Comparison of ENCODE assay signal across 12 cellular contexts in genomic region chr1:225460021-225460736, GRCh38. TPM values are rescaled to one million over a fixed set of nuclear protein-coding genes. Genes with fewer than 3 reads are reported as not detected.
A peak's percentile ranks its signal among the peaks of the same experiment; 100 is the strongest.
DNase-seq lines count a peak whose midpoint lies in the region; ATAC-seq and TF ChIP-seq lines count a peak whose summit lies in the region.
"Had no signal": no experiment of that assay in that cellular context is flagged by ENCODE, and none has a peak within 500 bp of the region (broad histone marks: within the 10 kb centered on the region; RNA-seq: fewer than 3 reads in every experiment).

No MANE protein-coding gene starts in this region.

- no TSS peak for BruUV-seq in MCF 10A (replicated peaks; lab: Mats Ljungman, UMichigan)

- H3K4me3 ChIP-seq in Loucy (ENCODE audit: low read length, poor library complexity, severe bottlenecking) (no peak overlapping the region), brain microvascular endothelial cell (ENCODE audit: low read depth, low read length) (no peak overlapping the region), neural progenitor cell (no peak overlapping the region)
- H3K4me3 ChIP-seq: lung, SJSA1 had no signal

- intact Hi-C loops in CD4-positive, alpha-beta T cell (cut with DNase I, micrococcal nuclease), result loop anchor here in 1 of 2 experiments (1.0 kb wide), 1 partner anchor 14 kb away; no protein-coding TSS in a partner anchor
- intact Hi-C loops in MCF 10A (cut with micrococcal nuclease), result loop anchor here (5.0 kb wide), 2 partner anchors 33 to 143 kb away; partner anchors contain the start of gene LBR

- no peaks in the 10 kb centered on the region for H3K79me2 ChIP-seq in Loucy (ENCODE audit: insufficient read depth, low read length)
- H3K79me2 ChIP-seq in neural progenitor cell (ENCODE audit: low read depth), result no peaks in the 10 kb centered on the region

- no peaks in the 10 kb centered on the region for H3K36me3 Mint-ChIP-seq in CD4-positive, alpha-beta T cell (ENCODE audit: low read depth)
- H3K36me3 Mint-ChIP-seq in neural progenitor cell (no peaks in the 10 kb centered on the region), MCF 10A (ENCODE audit: insufficient read depth, unreplicated experiment) (no peaks in the 10 kb centered on the region)

- peak overlapping the region; percentile 31 for H3K27ac Mint-ChIP-seq in CD4-positive, alpha-beta T cell
- H3K27ac Mint-ChIP-seq in neural progenitor cell (peak overlapping the region; percentile 72), MCF 10A (ENCODE audit: low read depth, unreplicated experiment) (no peak overlapping the region)

- H3K27me3 ChIP-seq in CD4-positive, alpha-beta T cell (ENCODE audit: control insufficient read depth, insufficient read depth, low read length), result no peaks in the 10 kb centered on the region
- no peaks in the 10 kb centered on the region for H3K27me3 ChIP-seq in Loucy (ENCODE audit: insufficient read depth, low read length, poor library complexity, severe bottlenecking)
- H3K27me3 ChIP-seq in brain microvascular endothelial cell (replicated peaks), result no peaks in the 10 kb centered on the region
- H3K27me3 ChIP-seq in neural progenitor cell, result no peaks in the 10 kb centered on the region
- H3K27me3 ChIP-seq: SJSA1 had no signal

- no peak for ATAC-seq in CD4-positive, alpha-beta T cell (ENCODE audit: poor library complexity)
- ATAC-seq in GM18909 (IDR thresholded peaks at IDR 0.05; ENCODE audit: poor library complexity, unreplicated experiment) (no peak), HG02763 (IDR thresholded peaks at IDR 0.05; ENCODE audit: unreplicated experiment) (no peak)

- in situ Hi-C loops in brain microvascular endothelial cell (cut with HindIII; ENCODE audit: low pct_ligation_motif_present, low sequenced_read_pairs), result loop anchor here (25.0 kb wide), 1 partner anchor 527 kb away; the partner anchor contains the start of gene SDE2

- no peak for DNase-seq in CD4-positive, alpha-beta T cell
- DNase-seq in brain microvascular endothelial cell (no peak), neural progenitor cell (ENCODE audit: low spot score) (no peak), MCF 10A (ENCODE audit: unreplicated experiment) (no peak)
- DNase-seq in stimulated activated CD4-positive, alpha-beta T cell treated with anti-CD3 and anti-CD28 coated beads, Interleukin-4, amount 100 ng/mL, for 24 hours, result no peak
- DNase-seq: DMS153, Karpas-422 had no signal

- H3K9me3 Mint-ChIP-seq in CD4-positive, alpha-beta T cell, result no peaks in the 10 kb centered on the region
- H3K9me3 Mint-ChIP-seq in neural progenitor cell (no peaks in the 10 kb centered on the region), MCF 10A (ENCODE audit: unreplicated experiment) (no peaks in the 10 kb centered on the region)

- H3K4me2 ChIP-seq in Loucy (ENCODE audit: low read depth, low read length, poor library complexity, severe bottlenecking) (peak overlapping the region; percentile 37), neural progenitor cell (no peak overlapping the region)

- POLR2A ChIA-PET in CD4-positive, alpha-beta T cell (lab: Charles Lee), result interaction anchor here (0.7 to 2.4 kb wide), 4 partner anchors 15 to 539 kb away, joined by 3 to 16 read pairs (median 8); partner anchors contain the start of genes LBR and SDE2
- POLR2A ChIA-PET in MCF 10A (lab: Yijun Ruan, JAX), result interaction anchor here (0.6 to 7.5 kb wide), 10 partner anchors 10 to 707 kb away, joined by 3 to 97 read pairs (median 4); partner anchors contain the start of genes LBR and SRP9

- H3K9ac ChIP-seq in Loucy (ENCODE audit: low read depth, low read length, poor library complexity, severe bottlenecking) (no peak overlapping the region), neural progenitor cell (no peak overlapping the region)

- H4K20me1 ChIP-seq in Loucy (ENCODE audit: insufficient read depth, low read length, poor library complexity, severe bottlenecking), result no peaks in the 10 kb centered on the region
- no peaks in the 10 kb centered on the region for H4K20me1 ChIP-seq in neural progenitor cell (ENCODE audit: low read depth)

- H3K36me3 ChIP-seq in Loucy (ENCODE audit: insufficient read depth, low read length) (no peaks in the 10 kb centered on the region), brain microvascular endothelial cell (replicated peaks) (no peaks in the 10 kb centered on the region), neural progenitor cell (no peaks in the 10 kb centered on the region)
- H3K36me3 ChIP-seq: SJSA1 had no signal

- CTCF ChIA-PET in CD4-positive, alpha-beta T cell (lab: Charles Lee), result interaction anchor here (1.8 kb wide), 1 partner anchor 14 kb away, joined by 7 read pairs; no protein-coding TSS in a partner anchor
- CTCF ChIA-PET in MCF 10A (lab: Yijun Ruan, JAX), result interaction anchor here (0.5 to 8.0 kb wide), 14 partner anchors 11 to 896 kb away, joined by 3 to 78 read pairs (median 4); no protein-coding TSS in a partner anchor

- H3K4me1 Mint-ChIP-seq in CD4-positive, alpha-beta T cell (ENCODE audit: low read depth), result peaks cover 26% of the 10 kb centered on the region
- H3K4me1 Mint-ChIP-seq in neural progenitor cell, result peaks cover 48% of the 10 kb centered on the region
- H3K4me1 Mint-ChIP-seq in MCF 10A (ENCODE audit: insufficient read depth, unreplicated experiment), result peaks cover 65% of the 10 kb centered on the region

- no peaks in the 10 kb centered on the region for H3K9me3 ChIP-seq in CD4-positive, alpha-beta T cell (ENCODE audit: control insufficient read depth, low read length)
- H3K9me3 ChIP-seq in Loucy (ENCODE audit: insufficient read depth, low read depth, low read length) (no peaks in the 10 kb centered on the region), neural progenitor cell (ENCODE audit: low read depth) (no peaks in the 10 kb centered on the region)
- H3K9me3 ChIP-seq: SJSA1 had no signal

- peaks cover 16% of the 10 kb centered on the region for H3K4me1 ChIP-seq in Loucy (ENCODE audit: insufficient read depth, low read length, poor library complexity, severe bottlenecking)
- H3K4me1 ChIP-seq in neural progenitor cell, result peaks cover 37% of the 10 kb centered on the region

- no peak overlapping the region for H3K4me3 Mint-ChIP-seq in CD4-positive, alpha-beta T cell
- H3K4me3 Mint-ChIP-seq in neural progenitor cell, result no peak overlapping the region
- H3K4me3 Mint-ChIP-seq in MCF 10A (ENCODE audit: unreplicated experiment), result no peak overlapping the region

- no peak overlapping the region for H3K27ac ChIP-seq in CD4-positive, alpha-beta T cell (ENCODE audit: low read depth, low read length)
- H3K27ac ChIP-seq in brain microvascular endothelial cell (no peak overlapping the region), neural progenitor cell (no peak overlapping the region)
- H3K27ac ChIP-seq: SJSA1 had no signal

- H2AFZ ChIP-seq in Loucy (ENCODE audit: low read length), result no peak overlapping the region; the same call in 1 of the 2 replicates
- H2AFZ ChIP-seq in neural progenitor cell (replicated peaks), result no peak overlapping the region

- no peaks in the 10 kb centered on the region for H3K27me3 Mint-ChIP-seq in CD4-positive, alpha-beta T cell
- H3K27me3 Mint-ChIP-seq in neural progenitor cell (ENCODE audit: insufficient read depth, low read depth) (peaks cover 12% of the 10 kb centered on the region), MCF 10A (ENCODE audit: insufficient read depth, unreplicated experiment) (no peaks in the 10 kb centered on the region)

- no peak for TF ChIP-seq CTCF in CD4-positive, alpha-beta T cell (IDR thresholded peaks at IDR 0.05)
- TF ChIP-seq CTCF in Loucy (conservative IDR thresholded peaks at IDR 0.05; ENCODE audit: low read length), result no peak
- peak; percentile 34 for TF ChIP-seq CTCF in brain microvascular endothelial cell (IDR thresholded peaks at IDR 0.05; ENCODE audit: low read depth, low read length, missing control alignments)
- TF ChIP-seq CTCF in neural progenitor cell (IDR thresholded peaks at IDR 0.05), result no peak
- TF ChIP-seq CTCF in MCF 10A (IDR thresholded peaks at IDR 0.05; ENCODE audit: unreplicated experiment), result no peak

- H3K9me2 ChIP-seq in Loucy (replicated peaks; ENCODE audit: low read depth, low read length), result no peaks in the 10 kb centered on the region

- no peaks in the 10 kb centered on the region for H3F3A ChIP-seq in Loucy (ENCODE audit: low read depth)
- H3F3A ChIP-seq in neural progenitor cell (ENCODE audit: low read depth), result peaks cover 14% of the 10 kb centered on the region

RNA-seq across cellular contexts. Expression of gene LBR, which starts 32.3 kb away (rescaled TPM):
- total RNA-seq in CD4-positive, alpha-beta T cell, result 100 to 1,000 TPM; 118 to 129 TPM
- total RNA-seq in neural progenitor cell (ENCODE audit: low replicate concordance) (116 and 171 TPM in 2 replicates), MCF 10A (2022) (98.5 and 106 TPM in 2 replicates)
